Comparison of ENCODE assay signal across 9 cellular contexts in the genomic region with DNA sequence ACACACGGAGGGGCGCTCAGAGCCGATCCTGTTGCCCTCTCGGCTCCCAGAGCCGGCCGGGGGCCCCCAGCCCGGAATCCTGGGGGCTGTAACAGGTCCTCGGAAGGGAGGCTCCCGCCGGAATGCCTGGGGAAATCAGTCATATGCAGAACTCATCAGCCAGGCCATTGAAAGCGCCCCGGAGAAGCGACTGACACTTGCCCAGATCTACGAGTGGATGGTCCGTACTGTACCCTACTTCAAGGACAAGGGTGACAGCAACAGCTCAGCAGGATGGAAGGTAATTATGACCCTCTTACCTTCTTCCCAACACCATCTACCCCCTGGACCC. TPM values are rescaled to one million over a fixed set of nuclear protein-coding genes. Genes with fewer than 3 reads are reported as not detected.
A peak's percentile ranks its signal among the peaks of the same experiment; 100 is the strongest.
DNase-seq lines count a peak whose midpoint lies in the region; ATAC-seq and TF ChIP-seq lines count a peak whose summit lies in the region.
"Had no signal": no experiment of that assay in that cellular context is flagged by ENCODE, and none has a peak within 500 bp of the region (broad histone marks: within the 10 kb centered on the region; RNA-seq: fewer than 3 reads in every experiment).

No MANE protein-coding gene starts in this region.

- H3K27ac ChIP-seq in ascending aorta, result no peak overlapping the region
- H3K27ac ChIP-seq in left lung, result peak overlapping the region in 1 of 2 donors; percentile 57
- H3K27ac ChIP-seq in temporal lobe (ENCODE audit: low read depth, low read length), result peak overlapping the region; percentile 4
- H3K27ac ChIP-seq: 22Rv1 had no signal

- intact Hi-C loops in ascending aorta (cut with DNase I), result loop anchor here (1.0 kb wide), 2 partner anchors 22 to 86 kb away; a partner anchor contains a TSS
- intact Hi-C loops in left lung (cut with DNase I), result no loop called here

- H3K9me3 ChIP-seq in ascending aorta (no peaks in the 10 kb centered on the region), left lung (no peaks in the 10 kb centered on the region)

- H3K27me3 ChIP-seq in ascending aorta (no peaks in the 10 kb centered on the region), left lung (no peaks in the 10 kb centered on the region)

- peak; percentile 48 for DNase-seq in DMS53 (lab: John Stamatoyannopoulos, UW)
- DNase-seq in DMS53 treated with DMSO at 0.1 percent for 48 hours (lab: John Stamatoyannopoulos, UW; ENCODE audit: unreplicated experiment), result no peak
- no peak for DNase-seq in ascending aorta (ENCODE audit: low spot score in 2 of 2)
- peak in 1 of 2 donors; percentile 61 for DNase-seq in left lung
- DNase-seq in AML-193 (lab: John Stamatoyannopoulos, UW), result no peak
- DNase-seq in NCI-H526 (lab: John Stamatoyannopoulos, UW), result no peak

- ATAC-seq in left lung (no peak), GM19395 (IDR thresholded peaks at IDR 0.05; ENCODE audit: unreplicated experiment) (no peak)

- H3K36me3 ChIP-seq in ascending aorta (no peaks in the 10 kb centered on the region), left lung (peaks cover 0 to 5% of the 10 kb centered on the region in 2 donors)

- TF ChIP-seq CTCF in ascending aorta (IDR thresholded peaks at IDR 0.05), result no peak
- no peak for TF ChIP-seq CTCF in left lung (IDR thresholded peaks at IDR 0.05)

- H3K4me3 ChIP-seq in ascending aorta, result peak overlapping the region; percentile 55 to 64
- H3K4me3 ChIP-seq in left lung, result peak overlapping the region; percentile 40 to 56

- H3K4me1 ChIP-seq in ascending aorta (peaks cover 0 to 4% of the 10 kb centered on the region in 2 donors), left lung (peaks cover 0 to 23% of the 10 kb centered on the region in 2 donors)

RNA-seq across cellular contexts. Expression of a gene that starts 1.0 kb away (rescaled TPM):
- total RNA-seq in ascending aorta (8.0 TPM), left lung (10 to 100 TPM; 19.0 to 19.6 TPM), temporal lobe (2.2 TPM)

RNA-seq across cellular contexts. Expression of a gene that starts 9.9 kb away (rescaled TPM):
- total RNA-seq in ascending aorta (not detected), left lung (under 1 TPM in 1 of 2 donors, not detected in 1; 0.84 TPM), temporal lobe (not detected)

RNA-seq across cellular contexts. Expression of a gene that starts 14.7 kb away (rescaled TPM):
- total RNA-seq in ascending aorta (2.4 TPM), left lung (10 to 100 TPM; 12.0 to 36.0 TPM), temporal lobe (0.25 TPM)

RNA-seq across cellular contexts. Expression of a gene that starts 21.7 kb away (rescaled TPM):
- total RNA-seq in ascending aorta (36.9 TPM), left lung (10 to 100 TPM; 37.0 to 42.7 TPM), temporal lobe (22.1 TPM)

RNA-seq across cellular contexts. Expression of a gene that starts 28.5 kb away (rescaled TPM):
- total RNA-seq in ascending aorta, result 31.2 TPM
- total RNA-seq in left lung, result 10 to 100 TPM; 54.6 to 69.2 TPM
- total RNA-seq in temporal lobe, result 64.4 TPM
